In the genomic region with DNA sequence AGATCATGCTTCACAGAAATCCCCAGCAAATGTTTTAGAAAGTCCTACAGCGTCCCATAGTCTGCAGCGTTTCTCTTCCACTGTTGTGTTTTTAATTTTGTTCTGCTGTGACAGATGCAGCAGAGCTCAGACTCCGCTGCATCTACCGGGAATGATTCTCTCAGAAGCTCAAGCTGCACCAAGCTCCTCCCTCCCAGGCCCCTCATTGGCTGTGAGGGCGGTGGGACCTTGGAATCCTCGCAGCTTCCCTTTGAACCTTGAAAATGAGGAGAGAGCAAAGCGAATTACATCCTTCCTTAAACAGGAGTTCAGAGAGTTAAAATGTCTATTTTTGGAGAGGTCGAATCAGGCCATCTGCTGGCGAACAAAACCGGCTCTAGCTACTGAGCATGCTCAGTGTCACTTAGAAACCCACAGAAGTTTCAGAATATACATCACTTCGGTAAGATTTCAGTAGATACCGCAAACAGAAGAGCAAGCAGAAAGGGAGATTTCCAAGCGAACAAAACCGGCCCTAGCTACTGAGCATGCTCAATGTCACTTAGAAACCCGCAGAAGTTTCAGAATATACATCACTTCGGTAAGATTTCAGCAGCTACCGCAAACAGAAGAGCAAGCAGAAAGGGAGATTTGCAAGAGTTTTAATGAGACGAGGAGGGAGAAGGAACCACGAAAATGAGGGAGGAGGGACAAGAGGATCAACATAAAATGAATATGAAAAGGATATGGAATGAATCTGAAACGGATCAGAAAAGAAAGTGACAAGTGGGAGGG, we compare ENCODE assay signal across 8 cellular contexts. TPM values are rescaled to one million over a fixed set of nuclear protein-coding genes. Genes with fewer than 3 reads are reported as not detected.
A peak's percentile ranks its signal among the peaks of the same experiment; 100 is the strongest.
DNase-seq lines count a peak whose midpoint lies in the region; ATAC-seq and FAIRE-seq lines count a peak whose summit lies in the region.

A gene (minus strand): TSS at position 144 of the 774 bp plus-strand sequence. CDS start 188 bp downstream, outside the sequence.

- H3K14ac ChIP-seq in neuronal stem cell (ENCODE audit: low read length) = no peak within 1 kb of the TSS

- peak within 1 kb of the TSS; percentile 43 for H3K27ac ChIP-seq in neuronal stem cell (replicated peaks; ENCODE audit: low read length)

- H3K23ac ChIP-seq in neuronal stem cell (ENCODE audit: low read depth, low read length, poor library complexity) = no peak within 1 kb of the TSS

- no CpG with 5 or more reads among the region's 20 CpGs for WGBS in neuronal stem cell (ENCODE audit: extremely low coverage in 2 of 2, insufficient read length in 2 of 2, insufficient replicate concordance in 1 of 2), 2 donors

- no peak within 1 kb of the TSS for H3K18ac ChIP-seq in neuronal stem cell (ENCODE audit: low read length)

- no peak within 1 kb of the TSS for H2BK15ac ChIP-seq in neuronal stem cell (ENCODE audit: low read length)

- H3K9me3 ChIP-seq in neuronal stem cell (replicated peaks in 1 of 2; ENCODE audit: control insufficient read depth in 2 of 2, insufficient read depth in 1 of 2, low read depth in 1 of 2, low read length in 2 of 2) = no peaks in the 10 kb centered on the region

- FAIRE-seq in frontal cortex (lab: Jason Lieb, UNC) = no peak

- no peak within 1 kb of the TSS for H4K91ac ChIP-seq in neuronal stem cell (ENCODE audit: low read depth, low read length, poor library complexity)

- H3K79me1 ChIP-seq in neuronal stem cell (ENCODE audit: low read depth, low read length) = no peaks in the 10 kb centered on the region

- H2BK12ac ChIP-seq in neuronal stem cell (ENCODE audit: low read length) = no peak within 1 kb of the TSS

- H3K4me1 ChIP-seq in neuronal stem cell (ENCODE audit: control insufficient read depth in 2 of 2, insufficient read depth in 1 of 2, low read depth in 1 of 2, low read length in 2 of 2) = peaks cover 1 to 4% of the 10 kb centered on the region in 2 donors

- H3K4me3 ChIP-seq in neuronal stem cell (ENCODE audit: low read length in 2 of 2) = peak within 1 kb of the TSS; percentile 58 to 71

- no peaks in the 10 kb centered on the region for H3K27me3 ChIP-seq in neuronal stem cell (ENCODE audit: control insufficient read depth in 3 of 3, insufficient read depth in 3 of 3, low read depth in 1 of 3, low read length in 3 of 3)

- no peak within 1 kb of the TSS for H3K9ac ChIP-seq in neuronal stem cell (ENCODE audit: low read depth, low read length, poor library complexity)

- no peak within 1 kb of the TSS for H2AK5ac ChIP-seq in neuronal stem cell (ENCODE audit: low read depth, low read length)

- peak within 1 kb of the TSS; percentile 90 for H2AFZ ChIP-seq in neuronal stem cell (ENCODE audit: low read length)

- H3K4me2 ChIP-seq in neuronal stem cell (ENCODE audit: insufficient read depth, low read length, poor library complexity, severe bottlenecking) = peak within 1 kb of the TSS; percentile 63

- ATAC-seq in GM21737 (IDR thresholded peaks at IDR 0.05; ENCODE audit: unreplicated experiment) = peak; percentile 77

- no peak within 1 kb of the TSS for H3K4ac ChIP-seq in neuronal stem cell (ENCODE audit: low read length)

- no peak within 1 kb of the TSS for H4K8ac ChIP-seq in neuronal stem cell (ENCODE audit: low read depth, low read length)

- no peaks in the 10 kb centered on the region for H3K36me3 ChIP-seq in neuronal stem cell (replicated peaks in 1 of 2; ENCODE audit: control insufficient read depth in 2 of 2, insufficient read depth in 2 of 2, low read length in 2 of 2)

- H2BK5ac ChIP-seq in neuronal stem cell (ENCODE audit: low read length) = no peak within 1 kb of the TSS

- DNase-seq in EL = peak; percentile 68
- DNase-seq in KG1 (lab: John Stamatoyannopoulos, UW) = peak; percentile 28
- DNase-seq in SHP77 (lab: John Stamatoyannopoulos, UW) = peak; percentile 45 to 54
- DNase-seq in activated effector memory CD4-positive, alpha-beta T cell treated with anti-CD3 and anti-CD28 coated beads, Interleukin-2, amount 50 U/mL, for 16 hours = peak; percentile 88
- DNase-seq in frontal cortex (ENCODE audit: low spot score in 2 of 2) = peak; percentile 26 to 38
- DNase-seq in neuronal stem cell (ENCODE audit: low spot score) = peak; percentile 70
- peak; percentile 90 for DNase-seq in superior temporal gyrus (ENCODE audit: extremely low spot score)

- H2BK120ac ChIP-seq in neuronal stem cell (ENCODE audit: low read depth, low read length) = no peak within 1 kb of the TSS

RNA-seq across cellular contexts. Expression of the gene that starts here (rescaled TPM):
- total RNA-seq in frontal cortex = 18.3 TPM
- 0.07 TPM for polyA plus RNA-seq in neuronal stem cell (2013, experiment 1 of 2)
- 0.10 TPM for polyA plus RNA-seq in neuronal stem cell (2013, experiment 2 of 2)

Comparison
In these comparisons a context has a peak if more than half of its experiments do, and no peak if none do; other contexts are left out.
1. Peak in every context shown above with its lines: DNase-seq, ATAC-seq, H3K4me3 ChIP-seq and H3K27ac ChIP-seq.
2. DNase-seq: peak in every context shown above with its lines; median percentile 90 in superior temporal gyrus; 88 in activated effector memory CD4-positive, alpha-beta T cell treated with anti-CD3 and anti-CD28 coated beads, Interleukin-2, amount 50 U/mL, for 16 hours; 70 in neuronal stem cell; 68 in EL; 50 in SHP77; 32 in frontal cortex; 28 in KG1.